8 cellular contexts compared by ENCODE assay signal in genomic region chr19:2722541-2723344, GRCh38. TPM values are rescaled to one million over a fixed set of nuclear protein-coding genes. Genes with fewer than 3 reads are reported as not detected.
DNase-seq lines count a peak whose midpoint lies in the region; ATAC-seq, FAIRE-seq and TF ChIP-seq lines count a peak whose summit lies in the region.

No MANE protein-coding gene starts in this region.

- H3K9ac ChIP-seq in parathyroid adenoma, result no peak overlapping the region

- no peak for FAIRE-seq in GM12891 (lab: Jason Lieb, UNC)

- no peaks in the 10 kb centered on the region for H3K9me3 Mint-ChIP-seq in activated T-helper 17 cell treated with anti-CD3 and anti-CD28 coated beads, Interleukin-2, amount 50 U/mL, for 72 hours

- H3K27me3 Mint-ChIP-seq in activated T-helper 17 cell treated with anti-CD3 and anti-CD28 coated beads, Interleukin-2, amount 50 U/mL, for 72 hours, result peaks cover 15% of the 10 kb centered on the region

- ATAC-seq in RWPE2 (ENCODE audit: low read depth) (peak; percentile 67), GM18519 (IDR thresholded peaks at IDR 0.05; ENCODE audit: low FRiP score, unreplicated experiment) (no peak), HG03095 (IDR thresholded peaks at IDR 0.05; ENCODE audit: unreplicated experiment) (no peak)
- ATAC-seq in activated T-helper 17 cell treated with anti-CD3 and anti-CD28 coated beads, Interleukin-2, amount 50 U/mL, for 72 hours (replicated peaks), result no peak

- no peak overlapping the region for H3K27ac ChIP-seq in RWPE2 (ENCODE audit: poor library complexity, severe bottlenecking)
- H3K27ac ChIP-seq in parathyroid adenoma, result peak overlapping the region; percentile 33

- TF ChIP-seq POLR2A in GM12891 (IDR thresholded peaks at IDR 0.05; ENCODE audit: low read depth, low read length), result no peak

- H3K4me1 Mint-ChIP-seq in activated T-helper 17 cell treated with anti-CD3 and anti-CD28 coated beads, Interleukin-2, amount 50 U/mL, for 72 hours, result no peaks in the 10 kb centered on the region

- H3K4me3 Mint-ChIP-seq in activated T-helper 17 cell treated with anti-CD3 and anti-CD28 coated beads, Interleukin-2, amount 50 U/mL, for 72 hours, result no peak overlapping the region

- no peaks in the 10 kb centered on the region for H3K4me1 ChIP-seq in RWPE2 (ENCODE audit: insufficient read depth, poor library complexity, severe bottlenecking)
- peaks cover 18% of the 10 kb centered on the region for H3K4me1 ChIP-seq in parathyroid adenoma

- H3K27me3 ChIP-seq in RWPE2 (ENCODE audit: insufficient read depth, poor library complexity, severe bottlenecking) (peaks cover 22% of the 10 kb centered on the region), parathyroid adenoma (ENCODE audit: control insufficient read depth, insufficient read depth, low read length) (no peaks in the 10 kb centered on the region)

- no peaks in the 10 kb centered on the region for H3K9me3 ChIP-seq in RWPE2 (ENCODE audit: severe bottlenecking)
- H3K9me3 ChIP-seq in parathyroid adenoma (ENCODE audit: control insufficient read depth, low read length), result no peaks in the 10 kb centered on the region

- H3K36me3 Mint-ChIP-seq in activated T-helper 17 cell treated with anti-CD3 and anti-CD28 coated beads, Interleukin-2, amount 50 U/mL, for 72 hours (ENCODE audit: low read depth), result no peaks in the 10 kb centered on the region

- peak overlapping the region; percentile 94 for H2AFZ ChIP-seq in parathyroid adenoma

- H3K27ac Mint-ChIP-seq in activated T-helper 17 cell treated with anti-CD3 and anti-CD28 coated beads, Interleukin-2, amount 50 U/mL, for 72 hours, result no peak overlapping the region

- no peak overlapping the region for H3K4me3 ChIP-seq in RWPE2 (ENCODE audit: severe bottlenecking)
- no peak overlapping the region for H3K4me3 ChIP-seq in fibroblast of pulmonary artery (replicated peaks; ENCODE audit: low read depth, low read length)
- no peak overlapping the region for H3K4me3 ChIP-seq in parathyroid adenoma (ENCODE audit: low read depth, low read length)

- peak; percentile 84 for DNase-seq in EL
- no peak for DNase-seq in RWPE2 (ENCODE audit: low spot score)
- peak; percentile 82 for DNase-seq in fibroblast of pulmonary artery (ENCODE audit: low read depth)
- no peak for DNase-seq in GM12891 (ENCODE audit: insufficient read length, low spot score)

- peak overlapping the region; percentile 18 for H3K4me2 ChIP-seq in parathyroid adenoma (ENCODE audit: low read length)

- no peak for TF ChIP-seq CTCF in RWPE2 (IDR thresholded peaks at IDR 0.05; ENCODE audit: poor library complexity, severe bottlenecking)
- no peak for TF ChIP-seq CTCF in fibroblast of pulmonary artery (IDR thresholded peaks at IDR 0.05; ENCODE audit: low read length, missing control alignments)
- TF ChIP-seq CTCF in parathyroid adenoma (IDR thresholded peaks at IDR 0.05), result no peak

- no peaks in the 10 kb centered on the region for H3K79me2 ChIP-seq in parathyroid adenoma

- no peaks in the 10 kb centered on the region for H3K36me3 ChIP-seq in RWPE2 (ENCODE audit: low read depth)
- H3K36me3 ChIP-seq in parathyroid adenoma (ENCODE audit: control insufficient read depth, insufficient read depth, low read length), result no peaks in the 10 kb centered on the region

TF ChIP-seq in GM12891, 5 proteins besides CTCF, POLR2A, EP300 and RAD21:
- TF ChIP-seq POU2F2 (IDR thresholded peaks at IDR 0.05; ENCODE audit: low read depth, low read length) (no peak), POLR2AphosphoS5 (IDR thresholded peaks at IDR 0.05; ENCODE audit: low read depth, low read length) (no peak), SPI1 (IDR thresholded peaks at IDR 0.05; ENCODE audit: low read depth, low read length) (no peak), PAX5 (IDR thresholded peaks at IDR 0.05; ENCODE audit: insufficient read depth, low read length, severe bottlenecking) (no peak), TAF1 (IDR thresholded peaks at IDR 0.05; ENCODE audit: low read depth, low read length) (no peak)

RNA-seq across cellular contexts. Expression of gene DIRAS1, which starts 1.6 kb away (rescaled TPM):
- under 1 TPM in 1 of 2 donors, not detected in 1; 0.61 TPM for total RNA-seq in activated T-helper 17 cell treated with anti-CD3 and anti-CD28 coated beads, Interleukin-2, amount 50 U/mL, for 72 hours
- 0.08 TPM for polyA plus RNA-seq in GM12891 (2012; ENCODE audit: low read depth, missing spikeins)

RNA-seq across cellular contexts. Expression of gene SLC39A3, which starts 17.1 kb away (rescaled TPM):
- 10 to 100 TPM; 13.4 to 47.8 TPM for total RNA-seq in activated T-helper 17 cell treated with anti-CD3 and anti-CD28 coated beads, Interleukin-2, amount 50 U/mL, for 72 hours
- polyA plus RNA-seq in GM12891 (2012; ENCODE audit: low read depth, missing spikeins), result 19.8 TPM

RNA-seq across cellular contexts. Expression of gene GNG7, which starts 20.2 kb away (rescaled TPM):
- under 1 TPM in 1 of 2 donors, not detected in 1; 0.29 TPM for total RNA-seq in activated T-helper 17 cell treated with anti-CD3 and anti-CD28 coated beads, Interleukin-2, amount 50 U/mL, for 72 hours
- 6.4 TPM for polyA plus RNA-seq in GM12891 (2012; ENCODE audit: low read depth, missing spikeins)

Comparison
In these comparisons a context has a peak if more than half of its experiments do, and no peak if none do; other contexts are left out.
1. DNase-seq: peak in EL (single experiment) and fibroblast of pulmonary artery (single experiment); none in RWPE2 (single experiment) and GM12891 (single experiment).